ENCODE assay signal across 26 cellular contexts in genomic region chr1:173016409-173016808, GRCh38. TPM values are rescaled to one million over a fixed set of nuclear protein-coding genes. Genes with fewer than 3 reads are reported as not detected.
"Had no signal": no experiment of that assay in that cellular context is flagged by ENCODE, and none has a peak within 500 bp of the region (broad histone marks: within the 10 kb centered on the region; RNA-seq: fewer than 3 reads in every experiment).

No MANE protein-coding gene starts in this region.

- H3K27me3 Mint-ChIP-seq: activated naive CD8-positive, alpha-beta T cell treated with anti-CD3 and anti-CD28 coated beads for 36 hours had no signal

- H3K4me3 Mint-ChIP-seq: activated naive CD4-positive, alpha-beta T cell treated with anti-CD3 and anti-CD28 coated beads for 36 hours; activated naive CD8-positive, alpha-beta T cell treated with anti-CD3 and anti-CD28 coated beads for 36 hours; natural killer cell; neural progenitor cell; T-helper 2 cell treated with Interferon-gamma antibody and Interleukin-4, amounts not matched to agents 5 μg/mL and 100 μg/mL, for 36 hours had no signal

- H3K9ac ChIP-seq: neural progenitor cell, parathyroid adenoma had no signal

- H3K4me1 Mint-ChIP-seq: neural progenitor cell had no signal

- ATAC-seq: body of pancreas, gastrocnemius medialis, left cardiac atrium, natural killer cell had no signal

- H3K27me3 ChIP-seq: adrenal gland, body of pancreas, gastrocnemius medialis, neural progenitor cell, right atrium auricular region, tibial nerve had no signal

- H3K79me2 ChIP-seq: parathyroid adenoma had no signal

- H3K4me3 ChIP-seq: adrenal gland, body of pancreas, gastrocnemius medialis, neural progenitor cell, right atrium auricular region, tibial nerve had no signal

- H3K4me1 ChIP-seq: adrenal gland, body of pancreas, gastrocnemius medialis, neural progenitor cell, parathyroid adenoma, right atrium auricular region, tibial nerve had no signal

- H3K9me3 ChIP-seq: adrenal gland, body of pancreas, gastrocnemius medialis, right atrium auricular region, tibial nerve had no signal

- H3K4me2 ChIP-seq: neural progenitor cell had no signal

- H3K27ac ChIP-seq: adrenal gland, body of pancreas, epithelial cell of prostate, gastrocnemius medialis, neural progenitor cell, parathyroid adenoma, right atrium auricular region, tibial nerve had no signal

- H3K9me3 Mint-ChIP-seq: activated naive CD4-positive, alpha-beta T cell treated with anti-CD3 and anti-CD28 coated beads for 36 hours; activated naive CD8-positive, alpha-beta T cell treated with anti-CD3 and anti-CD28 coated beads for 36 hours; natural killer cell; neural progenitor cell; T-helper 2 cell treated with Interferon-gamma antibody and Interleukin-4, amounts not matched to agents 5 μg/mL and 100 μg/mL, for 36 hours had no signal

- DNase-seq: activated CD4-positive, alpha-beta T cell treated with anti-CD3 and anti-CD28 coated beads for 4 hours; activated CD4-positive, alpha-beta T cell treated with anti-CD3 and anti-CD28 coated beads, Interleukin-2, amount 50 U/mL, for 48 hours; activated CD8-positive, alpha-beta memory T cell treated with anti-CD3 and anti-CD28 coated beads for 24 hours; activated effector memory CD4-positive, alpha-beta T cell treated with anti-CD3 and anti-CD28 coated beads, Interleukin-2, amount 50 U/mL, for 16 hours; activated naive CD4-positive, alpha-beta T cell treated with anti-CD3 and anti-CD28 coated beads for 36 hours; activated naive CD8-positive, alpha-beta T cell treated with anti-CD3 and anti-CD28 coated beads for 36 hours; adrenal gland; aorta; body of pancreas; effector CD8-positive, alpha-beta T cell; gastrocnemius medialis; glutamatergic neuron; left cardiac atrium; natural killer cell; occipital lobe; stimulated activated CD4-positive, alpha-beta T cell treated with anti-CD3 and anti-CD28 coated beads, Interleukin-15, amount 100 ng/mL, for 24 hours; stimulated activated CD4-positive, alpha-beta T cell treated with anti-CD3 and anti-CD28 coated beads, Interleukin-2, amount 100 ng/mL, for 24 hours; stimulated activated naive CD4-positive, alpha-beta T cell treated with Interleukin-2 at 50 U/mL for 16 hours had no signal

- H3K36me3 Mint-ChIP-seq: activated naive CD8-positive, alpha-beta T cell treated with anti-CD3 and anti-CD28 coated beads for 36 hours; natural killer cell; neural progenitor cell had no signal

- H3K36me3 ChIP-seq: adrenal gland, gastrocnemius medialis, neural progenitor cell, right atrium auricular region, tibial nerve had no signal

- H2AFZ ChIP-seq: neural progenitor cell, parathyroid adenoma had no signal

- H3K27ac Mint-ChIP-seq: activated naive CD4-positive, alpha-beta T cell treated with anti-CD3 and anti-CD28 coated beads for 36 hours; activated naive CD8-positive, alpha-beta T cell treated with anti-CD3 and anti-CD28 coated beads for 36 hours; natural killer cell; neural progenitor cell; T-helper 2 cell treated with Interferon-gamma antibody and Interleukin-4, amounts not matched to agents 5 μg/mL and 100 μg/mL, for 36 hours had no signal

RNA-seq across cellular contexts. Expression of gene TNFSF18, which starts 34.3 kb away (rescaled TPM):
- polyA plus RNA-seq: aorta, liver, urinary bladder had no signal
